In the genomic region with DNA sequence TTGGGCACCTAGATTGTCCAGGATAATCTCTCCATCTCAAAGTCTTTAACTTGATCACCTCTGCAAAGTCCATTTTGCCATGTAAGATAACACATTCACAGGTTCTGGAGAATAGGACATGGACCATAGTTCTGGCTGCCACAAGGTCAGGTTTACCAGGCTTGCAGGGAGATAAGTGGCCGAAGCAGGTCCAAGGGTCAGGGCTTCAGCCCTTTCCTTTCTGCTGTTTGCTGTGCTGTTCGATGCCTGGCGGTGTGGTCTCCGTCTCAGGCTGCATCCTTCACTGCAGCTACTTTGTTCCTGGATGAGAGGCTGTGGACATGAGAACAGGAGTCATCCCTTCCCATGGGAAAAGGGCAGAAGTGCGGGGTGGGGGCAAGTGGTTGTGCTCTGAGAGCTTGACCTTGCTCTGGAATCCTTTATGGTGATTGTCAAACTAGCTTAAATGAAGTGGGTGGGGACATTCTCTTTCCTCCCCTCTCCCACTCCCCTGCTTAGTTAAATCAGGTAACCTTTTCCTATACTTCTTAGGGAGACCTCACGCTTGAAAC, we compare ENCODE assay signal across 1 cellular context.
TF ChIP-seq lines count a peak whose summit lies in the region.

No MANE protein-coding gene starts in this region.

TF ChIP-seq in HepG2, 621 proteins besides CTCF, POLR2A, EP300 and RAD21 (continued from another document):
- TF ChIP-seq ZNF792 (CRISPR knock-in tag; IDR thresholded peaks at IDR 0.05) (0 out of 2 replicates have a peak, but pooled peaks have one; percentile 26), JARID2 (CRISPR knock-in tag; IDR thresholded peaks at IDR 0.05; ENCODE audit: insufficient replicate concordance) (no peak), ZSCAN30 (CRISPR knock-in tag; IDR thresholded peaks at IDR 0.05) (no peak), SALL2 (CRISPR knock-in tag; IDR thresholded peaks at IDR 0.05) (no peak), IRX3 (CRISPR knock-in tag; IDR thresholded peaks at IDR 0.05; ENCODE audit: borderline replicate concordance, low read depth) (no peak), PHF5A (CRISPR knock-in tag; IDR thresholded peaks at IDR 0.05; ENCODE audit: low read depth, unreplicated experiment) (no peak), KDM5A (IDR thresholded peaks at IDR 0.05; ENCODE audit: borderline replicate concordance, low read length) (no peak), EEA1 (CRISPR knock-in tag; IDR thresholded peaks at IDR 0.05; ENCODE audit: borderline replicate concordance) (no peak), IRF2 (CRISPR knock-in tag; IDR thresholded peaks at IDR 0.05) (0 out of 2 replicates have a peak, but pooled peaks have one; percentile 17), ZNF614 (CRISPR knock-in tag; IDR thresholded peaks at IDR 0.05; ENCODE audit: borderline replicate concordance) (peak; percentile 62; the same call in 1 of the 2 replicates), THYN1 (CRISPR knock-in tag; IDR thresholded peaks at IDR 0.05; ENCODE audit: borderline replicate concordance, low read depth) (no peak)
- TF ChIP-seq, protein P1, sequence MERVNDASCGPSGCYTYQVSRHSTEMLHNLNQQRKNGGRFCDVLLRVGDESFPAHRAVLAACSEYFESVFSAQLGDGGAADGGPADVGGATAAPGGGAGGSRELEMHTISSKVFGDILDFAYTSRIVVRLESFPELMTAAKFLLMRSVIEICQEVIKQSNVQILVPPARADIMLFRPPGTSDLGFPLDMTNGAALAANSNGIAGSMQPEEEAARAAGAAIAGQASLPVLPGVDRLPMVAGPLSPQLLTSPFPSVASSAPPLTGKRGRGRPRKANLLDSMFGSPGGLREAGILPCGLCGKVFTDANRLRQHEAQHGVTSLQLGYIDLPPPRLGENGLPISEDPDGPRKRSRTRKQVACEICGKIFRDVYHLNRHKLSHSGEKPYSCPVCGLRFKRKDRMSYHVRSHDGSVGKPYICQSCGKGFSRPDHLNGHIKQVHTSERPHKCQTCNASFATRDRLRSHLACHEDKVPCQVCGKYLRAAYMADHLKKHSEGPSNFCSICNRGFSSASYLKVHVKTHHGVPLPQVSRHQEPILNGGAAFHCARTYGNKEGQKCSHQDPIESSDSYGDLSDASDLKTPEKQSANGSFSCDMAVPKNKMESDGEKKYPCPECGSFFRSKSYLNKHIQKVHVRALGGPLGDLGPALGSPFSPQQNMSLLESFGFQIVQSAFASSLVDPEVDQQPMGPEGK (CRISPR knock-in tag; IDR thresholded peaks at IDR 0.05), result 0 out of 2 replicates have a peak, but pooled peaks have one; percentile 30
- TF ChIP-seq, protein P2, sequence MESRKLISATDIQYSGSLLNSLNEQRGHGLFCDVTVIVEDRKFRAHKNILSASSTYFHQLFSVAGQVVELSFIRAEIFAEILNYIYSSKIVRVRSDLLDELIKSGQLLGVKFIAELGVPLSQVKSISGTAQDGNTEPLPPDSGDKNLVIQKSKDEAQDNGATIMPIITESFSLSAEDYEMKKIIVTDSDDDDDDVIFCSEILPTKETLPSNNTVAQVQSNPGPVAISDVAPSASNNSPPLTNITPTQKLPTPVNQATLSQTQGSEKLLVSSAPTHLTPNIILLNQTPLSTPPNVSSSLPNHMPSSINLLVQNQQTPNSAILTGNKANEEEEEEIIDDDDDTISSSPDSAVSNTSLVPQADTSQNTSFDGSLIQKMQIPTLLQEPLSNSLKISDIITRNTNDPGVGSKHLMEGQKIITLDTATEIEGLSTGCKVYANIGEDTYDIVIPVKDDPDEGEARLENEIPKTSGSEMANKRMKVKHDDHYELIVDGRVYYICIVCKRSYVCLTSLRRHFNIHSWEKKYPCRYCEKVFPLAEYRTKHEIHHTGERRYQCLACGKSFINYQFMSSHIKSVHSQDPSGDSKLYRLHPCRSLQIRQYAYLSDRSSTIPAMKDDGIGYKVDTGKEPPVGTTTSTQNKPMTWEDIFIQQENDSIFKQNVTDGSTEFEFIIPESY (CRISPR knock-in tag; IDR thresholded peaks at IDR 0.05), result peak; percentile 5; the same call in 1 of the 2 replicates
- TF ChIP-seq, protein P3, sequence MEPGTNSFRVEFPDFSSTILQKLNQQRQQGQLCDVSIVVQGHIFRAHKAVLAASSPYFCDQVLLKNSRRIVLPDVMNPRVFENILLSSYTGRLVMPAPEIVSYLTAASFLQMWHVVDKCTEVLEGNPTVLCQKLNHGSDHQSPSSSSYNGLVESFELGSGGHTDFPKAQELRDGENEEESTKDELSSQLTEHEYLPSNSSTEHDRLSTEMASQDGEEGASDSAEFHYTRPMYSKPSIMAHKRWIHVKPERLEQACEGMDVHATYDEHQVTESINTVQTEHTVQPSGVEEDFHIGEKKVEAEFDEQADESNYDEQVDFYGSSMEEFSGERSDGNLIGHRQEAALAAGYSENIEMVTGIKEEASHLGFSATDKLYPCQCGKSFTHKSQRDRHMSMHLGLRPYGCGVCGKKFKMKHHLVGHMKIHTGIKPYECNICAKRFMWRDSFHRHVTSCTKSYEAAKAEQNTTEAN (CRISPR knock-in tag; conservative IDR thresholded peaks at IDR 0.05), result no peak
- TF ChIP-seq, protein P4, sequence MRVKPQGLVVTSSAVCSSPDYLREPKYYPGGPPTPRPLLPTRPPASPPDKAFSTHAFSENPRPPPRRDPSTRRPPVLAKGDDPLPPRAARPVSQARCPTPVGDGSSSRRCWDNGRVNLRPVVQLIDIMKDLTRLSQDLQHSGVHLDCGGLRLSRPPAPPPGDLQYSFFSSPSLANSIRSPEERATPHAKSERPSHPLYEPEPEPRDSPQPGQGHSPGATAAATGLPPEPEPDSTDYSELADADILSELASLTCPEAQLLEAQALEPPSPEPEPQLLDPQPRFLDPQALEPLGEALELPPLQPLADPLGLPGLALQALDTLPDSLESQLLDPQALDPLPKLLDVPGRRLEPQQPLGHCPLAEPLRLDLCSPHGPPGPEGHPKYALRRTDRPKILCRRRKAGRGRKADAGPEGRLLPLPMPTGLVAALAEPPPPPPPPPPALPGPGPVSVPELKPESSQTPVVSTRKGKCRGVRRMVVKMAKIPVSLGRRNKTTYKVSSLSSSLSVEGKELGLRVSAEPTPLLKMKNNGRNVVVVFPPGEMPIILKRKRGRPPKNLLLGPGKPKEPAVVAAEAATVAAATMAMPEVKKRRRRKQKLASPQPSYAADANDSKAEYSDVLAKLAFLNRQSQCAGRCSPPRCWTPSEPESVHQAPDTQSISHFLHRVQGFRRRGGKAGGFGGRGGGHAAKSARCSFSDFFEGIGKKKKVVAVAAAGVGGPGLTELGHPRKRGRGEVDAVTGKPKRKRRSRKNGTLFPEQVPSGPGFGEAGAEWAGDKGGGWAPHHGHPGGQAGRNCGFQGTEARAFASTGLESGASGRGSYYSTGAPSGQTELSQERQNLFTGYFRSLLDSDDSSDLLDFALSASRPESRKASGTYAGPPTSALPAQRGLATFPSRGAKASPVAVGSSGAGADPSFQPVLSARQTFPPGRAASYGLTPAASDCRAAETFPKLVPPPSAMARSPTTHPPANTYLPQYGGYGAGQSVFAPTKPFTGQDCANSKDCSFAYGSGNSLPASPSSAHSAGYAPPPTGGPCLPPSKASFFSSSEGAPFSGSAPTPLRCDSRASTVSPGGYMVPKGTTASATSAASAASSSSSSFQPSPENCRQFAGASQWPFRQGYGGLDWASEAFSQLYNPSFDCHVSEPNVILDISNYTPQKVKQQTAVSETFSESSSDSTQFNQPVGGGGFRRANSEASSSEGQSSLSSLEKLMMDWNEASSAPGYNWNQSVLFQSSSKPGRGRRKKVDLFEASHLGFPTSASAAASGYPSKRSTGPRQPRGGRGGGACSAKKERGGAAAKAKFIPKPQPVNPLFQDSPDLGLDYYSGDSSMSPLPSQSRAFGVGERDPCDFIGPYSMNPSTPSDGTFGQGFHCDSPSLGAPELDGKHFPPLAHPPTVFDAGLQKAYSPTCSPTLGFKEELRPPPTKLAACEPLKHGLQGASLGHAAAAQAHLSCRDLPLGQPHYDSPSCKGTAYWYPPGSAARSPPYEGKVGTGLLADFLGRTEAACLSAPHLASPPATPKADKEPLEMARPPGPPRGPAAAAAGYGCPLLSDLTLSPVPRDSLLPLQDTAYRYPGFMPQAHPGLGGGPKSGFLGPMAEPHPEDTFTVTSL (CRISPR knock-in tag; IDR thresholded peaks at IDR 0.05; ENCODE audit: borderline replicate concordance), result no peak
TF ChIP-seq in HepG2: peak in this region for 50.
